In genomic region chr2:74188018-74188601, GRCh38 we compare ENCODE assay signal across 1 cellular context.
A peak's percentile ranks its signal among the peaks of the same experiment; 100 is the strongest.
TF ChIP-seq lines count a peak whose summit lies in the region.

No MANE protein-coding gene starts in this region.

TF ChIP-seq in HepG2, 621 proteins besides CTCF, POLR2A, EP300 and RAD21:
- TF ChIP-seq RXRA (CRISPR knock-in tag; IDR thresholded peaks at IDR 0.05) (peak; percentile 38; the same call in 1 of the 2 replicates), ZNF646 (CRISPR knock-in tag; IDR thresholded peaks at IDR 0.05) (no peak), ZMYM3 (CRISPR knock-in tag; IDR thresholded peaks at IDR 0.05) (0 out of 2 replicates have a peak, but pooled peaks have one; percentile 21), ZNF768 (CRISPR knock-in tag; IDR thresholded peaks at IDR 0.05) (peak; percentile 70; the same call in 1 of the 2 replicates), ZBTB21 (CRISPR knock-in tag; IDR thresholded peaks at IDR 0.05) (no peak), ZNF605 (CRISPR knock-in tag; IDR thresholded peaks at IDR 0.05) (no peak), TEAD3 (CRISPR knock-in tag; optimal IDR thresholded peaks at IDR 0.05; ENCODE audit: borderline replicate concordance) (peak; percentile 66), SAP130 (CRISPR knock-in tag; IDR thresholded peaks at IDR 0.05; ENCODE audit: low read depth) (no peak), HMG20B (CRISPR knock-in tag; conservative IDR thresholded peaks at IDR 0.05) (no peak), HNF1B (CRISPR knock-in tag; IDR thresholded peaks at IDR 0.05) (0 out of 2 replicates have a peak, but pooled peaks have one; percentile 29), PAWR (CRISPR knock-in tag; IDR thresholded peaks at IDR 0.05; ENCODE audit: borderline replicate concordance) (no peak), KDM5B (CRISPR knock-in tag; IDR thresholded peaks at IDR 0.05; ENCODE audit: borderline replicate concordance) (peak; percentile 22; the same call in 1 of the 2 replicates), SALL1 (CRISPR knock-in tag; IDR thresholded peaks at IDR 0.05) (0 out of 2 replicates have a peak, but pooled peaks have one; percentile 13), KLF12 (CRISPR knock-in tag; IDR thresholded peaks at IDR 0.05; ENCODE audit: borderline replicate concordance) (no peak), RFXANK (CRISPR knock-in tag; IDR thresholded peaks at IDR 0.05) (no peak), ONECUT2 (CRISPR knock-in tag; IDR thresholded peaks at IDR 0.05) (no peak), CEBPG (CRISPR knock-in tag; IDR thresholded peaks at IDR 0.05) (0 out of 2 replicates have a peak, but pooled peaks have one; percentile 19), ZNF687 (CRISPR knock-in tag; IDR thresholded peaks at IDR 0.05) (peak; percentile 51)
TF ChIP-seq in HepG2: peak in this region for 9.
